In the genomic region with DNA sequence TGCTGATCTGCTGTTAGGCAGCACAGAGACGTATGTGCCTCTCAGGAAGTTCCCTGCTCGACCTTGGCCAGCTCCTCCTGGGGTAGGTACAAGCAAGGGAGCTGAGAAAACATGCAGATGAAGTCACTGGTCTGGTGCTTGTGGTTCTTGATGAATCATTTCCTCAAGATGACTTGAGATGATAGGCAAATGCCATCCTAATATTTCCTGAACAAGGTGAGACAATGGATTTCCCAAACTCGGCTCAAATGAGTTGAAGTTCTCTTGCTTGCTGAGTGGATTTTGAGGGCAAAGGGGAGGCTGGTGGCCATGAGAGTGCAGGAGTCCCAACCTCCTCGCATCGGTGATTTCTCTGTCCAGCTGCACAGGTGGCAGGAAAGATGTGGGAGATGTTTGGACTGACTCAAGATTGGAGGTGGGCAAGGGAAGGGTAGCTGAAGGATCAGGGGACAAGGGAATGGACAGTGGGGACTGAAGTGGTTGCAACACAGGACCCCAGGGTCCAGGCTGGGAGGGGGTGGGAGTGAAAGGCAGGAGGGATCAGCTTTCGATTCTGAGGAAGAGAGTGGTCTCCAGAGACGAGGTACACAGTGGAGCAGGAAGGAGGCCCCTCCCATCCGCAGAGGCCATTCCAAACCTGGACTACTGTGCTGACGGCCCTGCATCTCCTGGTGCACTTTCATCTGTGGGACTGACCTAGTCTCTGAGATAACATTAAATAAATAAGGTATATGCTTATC, we compare ENCODE assay signal across 8 cellular contexts.
DNase-seq lines count a peak whose midpoint lies in the region; FAIRE-seq and TF ChIP-seq lines count a peak whose summit lies in the region.

No MANE protein-coding gene starts in this region.

- H3K9me3 ChIP-seq in MM.1S (replicated peaks; ENCODE audit: insufficient read depth, low read length), result no peaks in the 10 kb centered on the region

- H3K4me3 ChIP-seq in MM.1S (ENCODE audit: low read length), result no peak overlapping the region

- H3K9ac ChIP-seq in MM.1S (ENCODE audit: low read length), result no peak overlapping the region

- TF ChIP-seq CTCF in GM10248 (IDR thresholded peaks at IDR 0.05; ENCODE audit: control extremely low read depth, extremely low read depth, low read depth, missing control alignments), result no peak
- TF ChIP-seq CTCF in MM.1S (IDR thresholded peaks at IDR 0.05; ENCODE audit: low read length), result no peak

- no peaks in the 10 kb centered on the region for H3F3A ChIP-seq in MM.1S (ENCODE audit: insufficient read depth, low read length)

- H2AFZ ChIP-seq in MM.1S (ENCODE audit: low read length), result no peak overlapping the region

- H3K27ac ChIP-seq in MM.1S (ENCODE audit: low read length), result no peak overlapping the region

- no peaks in the 10 kb centered on the region for H4K20me1 ChIP-seq in MM.1S (ENCODE audit: insufficient read depth, low read length)

- H3K4me2 ChIP-seq in MM.1S (ENCODE audit: low read depth, low read length), result no peak overlapping the region

- POLR2A ChIA-PET in GM10248 (lab: Yijun Ruan, JAX), result interaction anchor here (0.5 kb wide), 1 partner anchor 289 kb away, joined by 3 read pairs; no protein-coding TSS in a partner anchor

- no peaks in the 10 kb centered on the region for H3K27me3 ChIP-seq in MM.1S (replicated peaks; ENCODE audit: insufficient read depth, low read length)

- H3K9me2 ChIP-seq in MM.1S (replicated peaks; ENCODE audit: insufficient read depth, low read length), result no peaks in the 10 kb centered on the region

- no peaks in the 10 kb centered on the region for H3K36me3 ChIP-seq in MM.1S (replicated peaks; ENCODE audit: insufficient read depth, low read length)

- CTCF ChIA-PET in GM10248 (lab: Yijun Ruan, JAX), result interaction anchor here (1.3 to 5.2 kb wide), 5 partner anchors 9 to 78 kb away, joined by 3 to 26 read pairs (median 3); partner anchors contain the start of gene CAPN2

- H3K79me2 ChIP-seq in MM.1S (ENCODE audit: low read length), result no peaks in the 10 kb centered on the region

- H3K4me1 ChIP-seq in MM.1S (ENCODE audit: low read length), result no peaks in the 10 kb centered on the region

- FAIRE-seq in GM19239 (lab: Jason Lieb, UNC), result no peak

- DNase-seq in DMS53 (lab: John Stamatoyannopoulos, UW), result peak; percentile 53
- DNase-seq in OCI-M1 (lab: John Stamatoyannopoulos, UW), result peak; percentile 45
- DNase-seq in astrocyte of the hippocampus (ENCODE audit: low read depth, low spot score), result peak; percentile 79
- peak; percentile 20 to 98 for DNase-seq in lung microvascular endothelial cell (ENCODE audit: low read depth in 2 of 2)
- DNase-seq in superior temporal gyrus (ENCODE audit: extremely low spot score), result peak; percentile 7
- no peak for DNase-seq in GM10248 (ENCODE audit: extremely low spot score)
- DNase-seq in GM19239 (ENCODE audit: insufficient read length, low spot score), result no peak
- no peak for DNase-seq in MM.1S

Comparison
In these comparisons a context has a peak if more than half of its experiments do, and no peak if none do; other contexts are left out.
1. DNase-seq: peak in DMS53 (single experiment), OCI-M1 (single experiment), astrocyte of the hippocampus (single experiment), lung microvascular endothelial cell (2 of 2) and superior temporal gyrus (single experiment); none in GM10248 (single experiment), GM19239 (single experiment) and MM.1S (single experiment).